In the genomic region with DNA sequence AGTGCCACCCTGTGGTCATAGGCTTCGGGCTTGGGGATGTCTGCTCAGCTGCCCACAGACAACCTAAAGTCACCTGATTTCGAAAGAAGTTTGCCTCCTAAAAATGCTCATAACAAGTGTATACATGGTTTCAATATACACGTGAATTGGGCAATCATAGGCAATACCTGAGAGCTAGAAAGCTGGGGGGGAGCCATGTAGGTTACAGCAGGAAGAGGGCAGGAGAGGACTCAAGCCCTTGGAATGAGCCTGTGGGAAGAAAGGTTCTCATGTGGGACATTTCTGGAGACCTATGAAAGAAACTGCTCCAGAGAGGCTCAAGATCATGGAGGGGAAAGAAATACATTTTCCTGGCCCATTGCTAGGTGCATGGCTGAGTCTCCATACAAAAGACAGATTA, we compare ENCODE assay signal across 32 cellular contexts.
"Had no signal": no experiment of that assay in that cellular context is flagged by ENCODE, and none has a peak within 500 bp of the region (broad histone marks: within the 10 kb centered on the region; RNA-seq: fewer than 3 reads in every experiment).

No MANE protein-coding gene starts in this region.

- ATAC-seq: left colon; naive thymus-derived CD4-positive, alpha-beta T cell; psoas muscle; stimulated activated naive B cell treated with anti-CD40 and anti-IgM and Interleukin-4, amounts not matched to agents 10 μg/mL and 1 μg/mL and 100 μg/mL, for 72 hours had no signal

- H3K9me3 ChIP-seq: ascending aorta, esophagus squamous epithelium, psoas muscle, right atrium auricular region, testis, uterus had no signal

- H3K27me3 ChIP-seq: ascending aorta, neural progenitor cell, right atrium auricular region, testis, uterus had no signal

- H3K36me3 ChIP-seq: ascending aorta, esophagus squamous epithelium, neural progenitor cell, right atrium auricular region, uterus had no signal

- H3K27me3 Mint-ChIP-seq: type B pancreatic cell had no signal

- H3K4me2 ChIP-seq: neural progenitor cell had no signal

- H3K27ac ChIP-seq: ascending aorta, epithelial cell of prostate, esophagus squamous epithelium, neural progenitor cell, parathyroid adenoma, psoas muscle, right atrium auricular region, testis, uterus, VCaP had no signal

- H3K4me3 ChIP-seq: ascending aorta, esophagus squamous epithelium, neural progenitor cell, psoas muscle, right atrium auricular region, testis, uterus had no signal

- H3K4me1 ChIP-seq: ascending aorta, esophagus squamous epithelium, parathyroid adenoma, psoas muscle, right atrium auricular region, testis, uterus had no signal

- H3K4me3 Mint-ChIP-seq: activated CD4-positive, alpha-beta memory T cell treated with anti-CD3 and anti-CD28 coated beads for 36 hours; activated naive CD4-positive, alpha-beta T cell treated with anti-CD3 and anti-CD28 coated beads, Interleukin-2, amount 10 ng/mL, durations not matched to agents 7 days and 5 days; activated naive CD8-positive, alpha-beta T cell treated with anti-CD3 and anti-CD28 coated beads, Interleukin-2, amount 10 ng/mL, durations not matched to agents 7 days and 5 days; brain; mesothelial cell of epicardium; naive thymus-derived CD4-positive, alpha-beta T cell; neural progenitor cell; stimulated activated naive B cell treated with anti-CD40 and anti-IgM and Interleukin-4, amounts not matched to agents 10 μg/mL and 1 μg/mL and 100 μg/mL, for 72 hours; T-helper 1 cell treated with Interleukin-12 subunit alpha and Interleukin-12 subunit beta and Interleukin-4 antibody, amounts not matched to agents 30 μg/mL and 1 μg/mL, for 36 hours; type B pancreatic cell had no signal

- H2AFZ ChIP-seq: neural progenitor cell, parathyroid adenoma had no signal

- H3K79me2 ChIP-seq: parathyroid adenoma had no signal

- H3K27ac Mint-ChIP-seq: activated CD4-positive, alpha-beta memory T cell treated with anti-CD3 and anti-CD28 coated beads for 36 hours; activated naive CD4-positive, alpha-beta T cell treated with anti-CD3 and anti-CD28 coated beads, Interleukin-2, amount 10 ng/mL, durations not matched to agents 7 days and 5 days; activated naive CD8-positive, alpha-beta T cell treated with anti-CD3 and anti-CD28 coated beads, Interleukin-2, amount 10 ng/mL, durations not matched to agents 7 days and 5 days; mesothelial cell of epicardium; neural progenitor cell; stimulated activated naive B cell treated with anti-CD40 and anti-IgM and Interleukin-4, amounts not matched to agents 10 μg/mL and 1 μg/mL and 100 μg/mL, for 72 hours; T-helper 1 cell treated with Interleukin-12 subunit alpha and Interleukin-12 subunit beta and Interleukin-4 antibody, amounts not matched to agents 30 μg/mL and 1 μg/mL, for 36 hours; type B pancreatic cell had no signal

- DNase-seq: activated CD4-positive, alpha-beta memory T cell treated with anti-CD3 and anti-CD28 coated beads for 36 hours; activated CD4-positive, alpha-beta T cell treated with anti-CD3 and anti-CD28 coated beads for 4 hours; activated CD8-positive, alpha-beta memory T cell treated with anti-CD3 and anti-CD28 coated beads, Interleukin-2, amount 50 U/mL, for 4 hours; activated gamma-delta T cell; activated naive CD4-positive, alpha-beta T cell treated with anti-CD3 and anti-CD28 coated beads, Interleukin-2, amount 10 ng/mL, durations not matched to agents 7 days and 5 days; activated naive CD8-positive, alpha-beta T cell treated with anti-CD3 and anti-CD28 coated beads, Interleukin-2, amount 10 ng/mL, durations not matched to agents 7 days and 5 days; activated T-cell treated with anti-CD3 and anti-CD28 coated beads, Interleukin-2, amount 50 U/mL, for 1 hour; cortex of kidney; esophagus squamous epithelium; islet precursor cell; left colon; naive thymus-derived CD4-positive, alpha-beta T cell; occipital lobe; psoas muscle; stimulated activated CD4-positive, alpha-beta T cell treated with anti-CD3 and anti-CD28 coated beads, Interleukin-15, amount 100 ng/mL, for 24 hours; stimulated activated CD4-positive, alpha-beta T cell treated with anti-CD3 and anti-CD28 coated beads, Interleukin-2, amount 100 ng/mL, for 24 hours; stimulated activated naive B cell treated with anti-CD40 and anti-IgM and Interleukin-4, amounts not matched to agents 10 μg/mL and 1 μg/mL and 100 μg/mL, for 72 hours; T-helper 9 cell; testis; uterus had no signal

- FAIRE-seq: frontal cortex, TTC549 had no signal

- H3K9ac ChIP-seq: neural progenitor cell, parathyroid adenoma had no signal

- H3K9me3 Mint-ChIP-seq: activated CD4-positive, alpha-beta memory T cell treated with anti-CD3 and anti-CD28 coated beads for 36 hours; activated naive CD4-positive, alpha-beta T cell treated with anti-CD3 and anti-CD28 coated beads, Interleukin-2, amount 10 ng/mL, durations not matched to agents 7 days and 5 days; activated naive CD8-positive, alpha-beta T cell treated with anti-CD3 and anti-CD28 coated beads, Interleukin-2, amount 10 ng/mL, durations not matched to agents 7 days and 5 days; mesothelial cell of epicardium; neural progenitor cell; T-helper 1 cell treated with Interleukin-12 subunit alpha and Interleukin-12 subunit beta and Interleukin-4 antibody, amounts not matched to agents 30 μg/mL and 1 μg/mL, for 36 hours; type B pancreatic cell had no signal

- H3K36me3 Mint-ChIP-seq: activated CD4-positive, alpha-beta memory T cell treated with anti-CD3 and anti-CD28 coated beads for 36 hours; activated naive CD4-positive, alpha-beta T cell treated with anti-CD3 and anti-CD28 coated beads, Interleukin-2, amount 10 ng/mL, durations not matched to agents 7 days and 5 days; activated naive CD8-positive, alpha-beta T cell treated with anti-CD3 and anti-CD28 coated beads, Interleukin-2, amount 10 ng/mL, durations not matched to agents 7 days and 5 days; brain; mesothelial cell of epicardium; neural progenitor cell; stimulated activated naive B cell treated with anti-CD40 and anti-IgM and Interleukin-4, amounts not matched to agents 10 μg/mL and 1 μg/mL and 100 μg/mL, for 72 hours; type B pancreatic cell had no signal
